ENCODE assay signal across 2 cellular contexts in genomic region chr15:73703601-73704000, GRCh38. TPM values are rescaled to one million over a fixed set of nuclear protein-coding genes. Genes with fewer than 3 reads are reported as not detected.
"Had no signal": no experiment of that assay in that cellular context is flagged by ENCODE, and none has a peak within 500 bp of the region (broad histone marks: within the 10 kb centered on the region; RNA-seq: fewer than 3 reads in every experiment).

No MANE protein-coding gene starts in this region.

RNA-seq across cellular contexts. Expression of gene INSYN1, which starts 49.5 kb away (rescaled TPM):
- total RNA-seq: HT-29, T-cell had no signal
